Comparison of ENCODE assay signal across 16 cellular contexts in genomic region chr20:45087814-45088213, GRCh38. TPM values are rescaled to one million over a fixed set of nuclear protein-coding genes. Genes with fewer than 3 reads are reported as not detected.
DNase-seq lines count a peak whose midpoint lies in the region; ATAC-seq and TF ChIP-seq lines count a peak whose summit lies in the region.
"Had no signal": no experiment of that assay in that cellular context is flagged by ENCODE, and none has a peak within 500 bp of the region (broad histone marks: within the 10 kb centered on the region; RNA-seq: fewer than 3 reads in every experiment).

No MANE protein-coding gene starts in this region.

- peak overlapping the region; percentile 50 to 59 for H3K27ac Mint-ChIP-seq in natural killer cell
- peak overlapping the region in 1 of 2 donors; percentile 35 for H3K27ac Mint-ChIP-seq in natural killer cell treated with Interleukin-12 subunit alpha and Interleukin-12 subunit beta and Interleukin-15 and Interleukin-18, amount 100 ng/mL, for 72 hours
- peak overlapping the region in 5 of 6 donors; percentile 5 to 71 (median 44) for H3K27ac Mint-ChIP-seq in immature natural killer cell
- H3K27ac Mint-ChIP-seq: T-helper 1 cell treated with Interleukin-12 subunit alpha and Interleukin-12 subunit beta and Interleukin-4 antibody, amounts not matched to agents 30 μg/mL and 1 μg/mL, for 36 hours had no signal

- H3K4me1 Mint-ChIP-seq in natural killer cell (peaks cover 42 to 44% of the 10 kb centered on the region in 2 donors), immature natural killer cell (peaks cover 26 to 57% of the 10 kb centered on the region in 2 donors)
- H3K4me1 Mint-ChIP-seq in natural killer cell treated with Interleukin-12 subunit alpha and Interleukin-12 subunit beta and Interleukin-15 and Interleukin-18, amount 100 ng/mL, for 72 hours (ENCODE audit: low read depth in 2 of 2): peaks cover 19 to 47% of the 10 kb centered on the region in 2 donors

- H3K9me3 Mint-ChIP-seq in natural killer cell (no peaks in the 10 kb centered on the region), immature natural killer cell (no peaks in the 10 kb centered on the region)
- no peaks in the 10 kb centered on the region for H3K9me3 Mint-ChIP-seq in natural killer cell treated with Interleukin-12 subunit alpha and Interleukin-12 subunit beta and Interleukin-15 and Interleukin-18, amount 100 ng/mL, for 72 hours

- intact Hi-C loops in natural killer cell (cut with micrococcal nuclease): no loop called here

- DNase-seq in natural killer cell (no peak), amniotic epithelial cell (ENCODE audit: low read depth) (peak; percentile 44), immature natural killer cell (no peak), Ammon's horn (ENCODE audit: low spot score) (no peak)
- DNase-seq in natural killer cell treated with Interleukin-12 subunit alpha and Interleukin-12 subunit beta and Interleukin-15 and Interleukin-18, amount 100 ng/mL, for 72 hours (ENCODE audit: low spot score): no peak
- DNase-seq in stimulated activated naive CD8-positive, alpha-beta T cell treated with anti-CD3 and anti-CD28 coated beads, Interleukin-15, Interleukin-2, amounts not matched to agents 100 U/mL and 50 U/mL, for 24 hours: no peak
- DNase-seq: activated naive CD4-positive, alpha-beta T cell treated with Interleukin-2 at 50 U/mL for 16 hours; NK-92 treated with Interleukin-12 subunit alpha and Interleukin-12 subunit beta, amount 100 ng/mL, for 24 hours; Right ventricle myocardium superior; stimulated activated CD4-positive, alpha-beta T cell treated with anti-CD3 and anti-CD28 coated beads, Interleukin-4, amount 100 ng/mL, for 4 hours; upper lobe of right lung had no signal

- H3K36me3 Mint-ChIP-seq in natural killer cell (peaks cover 10% of the 10 kb centered on the region), immature natural killer cell (peaks cover 7 to 42% (median 10%) of the 10 kb centered on the region in 3 donors)
- peaks cover 15% of the 10 kb centered on the region for H3K36me3 Mint-ChIP-seq in natural killer cell treated with Interleukin-12 subunit alpha and Interleukin-12 subunit beta and Interleukin-15 and Interleukin-18, amount 100 ng/mL, for 72 hours

- TF ChIP-seq CTCF in natural killer cell (IDR thresholded peaks at IDR 0.05): no peak

- no peak overlapping the region for H3K4me3 Mint-ChIP-seq in natural killer cell
- H3K4me3 Mint-ChIP-seq in natural killer cell treated with Interleukin-12 subunit alpha and Interleukin-12 subunit beta and Interleukin-15 and Interleukin-18, amount 100 ng/mL, for 72 hours: no peak overlapping the region
- no peak overlapping the region for H3K4me3 Mint-ChIP-seq in immature natural killer cell
- H3K4me3 Mint-ChIP-seq: T-helper 1 cell treated with Interleukin-12 subunit alpha and Interleukin-12 subunit beta and Interleukin-4 antibody, amounts not matched to agents 30 μg/mL and 1 μg/mL, for 36 hours had no signal

- H3K27me3 Mint-ChIP-seq in natural killer cell (ENCODE audit: low read depth in 2 of 2) (no peaks in the 10 kb centered on the region), immature natural killer cell (ENCODE audit: low read depth in 3 of 3) (peaks cover 2 to 7% (median 3%) of the 10 kb centered on the region in 3 donors)
- H3K27me3 Mint-ChIP-seq in natural killer cell treated with Interleukin-12 subunit alpha and Interleukin-12 subunit beta and Interleukin-15 and Interleukin-18, amount 100 ng/mL, for 72 hours: no peaks in the 10 kb centered on the region

- ATAC-seq in natural killer cell (no peak), HG03565 (IDR thresholded peaks at IDR 0.05; ENCODE audit: unreplicated experiment) (no peak), GM18502 (IDR thresholded peaks at IDR 0.05; ENCODE audit: poor library complexity, unreplicated experiment) (no peak)
- no peak for ATAC-seq in natural killer cell treated with Interleukin-12 subunit alpha and Interleukin-12 subunit beta and Interleukin-15 and Interleukin-18, amount 100 ng/mL, for 72 hours
- no peak for ATAC-seq in stimulated activated naive CD8-positive, alpha-beta T cell treated with anti-CD3 and anti-CD28 coated beads, Interleukin-15, Interleukin-2, amounts not matched to agents 100 U/mL and 50 U/mL, for 24 hours
- ATAC-seq: gastroesophageal sphincter had no signal

RNA-seq across cellular contexts. Expression of gene KCNS1, which starts 13.1 kb away (rescaled TPM):
- not detected for total RNA-seq in natural killer cell
- under 1 TPM; 0.24 to 0.33 TPM for total RNA-seq in natural killer cell treated with Interleukin-12 subunit alpha and Interleukin-12 subunit beta and Interleukin-15 and Interleukin-18, amount 100 ng/mL, for 72 hours
- under 1 TPM in 1 of 3 donors, not detected in 2; 0.04 TPM for polyA plus RNA-seq in immature natural killer cell
- total RNA-seq: gastroesophageal sphincter, Right ventricle myocardium superior had no signal

RNA-seq across cellular contexts. Expression of gene WFDC5, which starts 27.2 kb away (rescaled TPM):
- total RNA-seq in natural killer cell: not detected
- not detected for total RNA-seq in natural killer cell treated with Interleukin-12 subunit alpha and Interleukin-12 subunit beta and Interleukin-15 and Interleukin-18, amount 100 ng/mL, for 72 hours
- polyA plus RNA-seq in immature natural killer cell: not detected
- total RNA-seq: cardiac septum, gastroesophageal sphincter, Right ventricle myocardium superior had no signal

RNA-seq across cellular contexts. Expression of gene WFDC12, which starts 36.5 kb away (rescaled TPM):
- total RNA-seq in natural killer cell: not detected
- not detected for total RNA-seq in natural killer cell treated with Interleukin-12 subunit alpha and Interleukin-12 subunit beta and Interleukin-15 and Interleukin-18, amount 100 ng/mL, for 72 hours
- not detected for polyA plus RNA-seq in immature natural killer cell
- total RNA-seq: cardiac septum, gastroesophageal sphincter, Right ventricle myocardium superior had no signal
